1 cellular context compared by ENCODE assay signal in genomic region chr2:68248806-68249205, GRCh38.
TF ChIP-seq lines count a peak whose summit lies in the region.

No MANE protein-coding gene starts in this region.

TF ChIP-seq in HepG2, 621 proteins besides CTCF, POLR2A, EP300 and RAD21:
- TF ChIP-seq ATF7-NPFF (CRISPR knock-in tag; IDR thresholded peaks at IDR 0.05; ENCODE audit: low read depth) (no peak), ZNF883 (CRISPR knock-in tag; IDR thresholded peaks at IDR 0.05; ENCODE audit: not compliant biosample characterization) (no peak), CREB1 (IDR thresholded peaks at IDR 0.05) (no peak), CREB1 (CRISPR knock-in tag; IDR thresholded peaks at IDR 0.05) (0 out of 2 replicates have a peak, but pooled peaks have one; percentile 18)
TF ChIP-seq in HepG2: peak in this region for 1.
